ENCODE assay signal across 19 cellular contexts in genomic region chr1:222736470-222736869, GRCh38. TPM values are rescaled to one million over a fixed set of nuclear protein-coding genes. Genes with fewer than 3 reads are reported as not detected.
DNase-seq lines count a peak whose midpoint lies in the region; ATAC-seq, FAIRE-seq and TF ChIP-seq lines count a peak whose summit lies in the region.
"Had no signal": no experiment of that assay in that cellular context is flagged by ENCODE, and none has a peak within 500 bp of the region (broad histone marks: within the 10 kb centered on the region; RNA-seq: fewer than 3 reads in every experiment).

No MANE protein-coding gene starts in this region.

- H3K27me3 ChIP-seq in HUES6 (ENCODE audit: control insufficient read depth, insufficient read depth, low read length) (no peaks in the 10 kb centered on the region), H1 (replicated peaks in 1 of 4; ENCODE audit: control insufficient read depth in 3 of 4, extremely low read depth in 1 of 4, insufficient read depth in 3 of 4, low read length in 3 of 4) (no peaks in the 10 kb centered on the region), suprapubic skin (no peaks in the 10 kb centered on the region), PC-9 (ENCODE audit: insufficient read depth, low read depth) (no peaks in the 10 kb centered on the region)
- H3K27me3 ChIP-seq: BLaER1, SJSA1 had no signal

- CTCF ChIA-PET in H1 (lab: Charles Lee; ENCODE audit: partially characterized antibody) (interaction anchor here (0.8 to 2.0 kb wide), 6 partner anchors 12 to 396 kb away, joined by 3 to 7 read pairs (median 6); no protein-coding TSS in a partner anchor), PC-9 (lab: Charles Lee) (interaction anchor here (0.5 to 0.9 kb wide), 2 partner anchors 129 to 397 kb away, joined by 3 to 6 read pairs; no protein-coding TSS in a partner anchor)

- intact Hi-C loops in PC-9 (cut with micrococcal nuclease; ENCODE audit: unreplicated experiment), result loop anchor here (5.0 kb wide), 1 partner anchor 51 kb away; no protein-coding TSS in a partner anchor

- TF ChIP-seq POLR2A in H1 (IDR thresholded peaks at IDR 0.05; ENCODE audit: control extremely low read depth in 1 of 2, low read depth in 2 of 2, low read length in 2 of 2) (no peak), suprapubic skin (IDR thresholded peaks at IDR 0.05) (no peak)

- POLR2A ChIA-PET in H1 (lab: Charles Lee; ENCODE audit: partially characterized antibody) (interaction anchor here (0.6 to 1.6 kb wide), 4 partner anchors 13 to 397 kb away, joined by 3 to 5 read pairs (median 4); no protein-coding TSS in a partner anchor), PC-9 (lab: Charles Lee; ENCODE audit: unreplicated experiment) (no interaction called here)

- no TSS peak for BruUV-seq in PC-9 (replicated peaks; lab: Mats Ljungman, UMichigan)

- H3K23ac ChIP-seq in H1 (ENCODE audit: insufficient read length), result no peak overlapping the region

- no peak for TF ChIP-seq RAD21 in H1 (IDR thresholded peaks at IDR 0.05 in 1 of 2, conservative IDR thresholded peaks at IDR 0.05 in 1 of 2; ENCODE audit: low read depth in 2 of 2, low read length in 2 of 2)

- peaks cover 15% of the 10 kb centered on the region; the same call in 1 of the 2 replicates for H3F3A ChIP-seq in PC-9 (ENCODE audit: insufficient read depth, low read depth)

- no peak overlapping the region for H3K56ac ChIP-seq in H1 (replicated peaks; ENCODE audit: insufficient read length, low read depth, low read length)

- no peak overlapping the region for H2BK12ac ChIP-seq in H1 (ENCODE audit: low read depth, low read length)

- no peak for ATAC-seq in stimulated activated naive CD8-positive, alpha-beta T cell treated with anti-CD3 and anti-CD28 coated beads, Interleukin-15, Interleukin-2, amounts not matched to agents 100 U/mL and 50 U/mL, for 24 hours

- no peak overlapping the region for H4K8ac ChIP-seq in H1 (ENCODE audit: extremely low read depth, insufficient read depth, low read length)

- H2AFZ ChIP-seq in H1 (ENCODE audit: low read length) (no peak overlapping the region), PC-9 (no peak overlapping the region)

- no peak overlapping the region for H2BK5ac ChIP-seq in H1 (ENCODE audit: low read depth, low read length)

- peak in 1 of 2 experiments; percentile 21; a peak in 1 of 3 replicates for TF ChIP-seq EP300 in H1 (IDR thresholded peaks at IDR 0.05; ENCODE audit: borderline replicate concordance in 1 of 2, low read depth in 2 of 2, low read length in 2 of 2)
- no peak for TF ChIP-seq EP300 in suprapubic skin (IDR thresholded peaks at IDR 0.05)

- H3K4me1 ChIP-seq in HUES6 (ENCODE audit: control insufficient read depth, insufficient read depth, low read length) (peaks cover 18% of the 10 kb centered on the region), H1 (replicated peaks in 1 of 4; ENCODE audit: control insufficient read depth in 3 of 4, insufficient read depth in 4 of 4, low read length in 3 of 4) (peaks cover 6 to 14% (median 11%) of the 10 kb centered on the region in 4 experiments; a peak in 6 of 7 replicates), suprapubic skin (peaks cover 5% of the 10 kb centered on the region), PC-9 (replicated peaks; ENCODE audit: insufficient read depth) (peaks cover 7% of the 10 kb centered on the region; the same call in 1 of the 2 replicates)
- H3K4me1 ChIP-seq: SJSA1 had no signal

- no peak overlapping the region for H2BK120ac ChIP-seq in H1 (replicated peaks; ENCODE audit: low read depth, low read length)

- H4K20me1 ChIP-seq in H1 (replicated peaks in 1 of 2; ENCODE audit: control insufficient read depth in 1 of 2, insufficient read depth in 2 of 2, low read length in 2 of 2) (no peaks in the 10 kb centered on the region), PC-9 (ENCODE audit: insufficient read depth) (no peaks in the 10 kb centered on the region)
- H4K20me1 ChIP-seq: BLaER1 had no signal

- H3K79me2 ChIP-seq in H1 (ENCODE audit: control insufficient read depth in 1 of 2, insufficient read depth in 2 of 2, low read length in 2 of 2) (no peaks in the 10 kb centered on the region), PC-9 (ENCODE audit: low read depth) (no peaks in the 10 kb centered on the region)

- no peak for TF ChIP-seq CTCF in H1 (IDR thresholded peaks at IDR 0.05; ENCODE audit: control extremely low read depth in 1 of 3, insufficient read depth in 1 of 3, low read depth in 1 of 3, low read length in 3 of 3)
- no peak for TF ChIP-seq CTCF in suprapubic skin (IDR thresholded peaks at IDR 0.05)
- no peak for TF ChIP-seq CTCF in PC-9 (conservative IDR thresholded peaks at IDR 0.05)

- no peaks in the 10 kb centered on the region for H3K79me1 ChIP-seq in H1 (ENCODE audit: low read depth, low read length)

- no peak overlapping the region for H4K91ac ChIP-seq in H1 (replicated peaks; ENCODE audit: insufficient read length, low read length)

- peak overlapping the region; percentile 41 for H4K5ac ChIP-seq in H1 (ENCODE audit: insufficient read length, low read depth, low read length)

- H3K14ac ChIP-seq in H1 (ENCODE audit: insufficient read length), result no peak overlapping the region

- no peak overlapping the region for H3K27ac ChIP-seq in HUES6 (ENCODE audit: low read depth, low read length)
- no peak overlapping the region for H3K27ac ChIP-seq in H1 (ENCODE audit: low read depth, low read length)
- H3K27ac ChIP-seq in suprapubic skin, result no peak overlapping the region
- no peak overlapping the region for H3K27ac ChIP-seq in PC-9
- H3K27ac ChIP-seq: BLaER1, HL-60, SJSA1 had no signal

- no peak overlapping the region for H3K4ac ChIP-seq in H1 (replicated peaks; ENCODE audit: insufficient read length, low read depth, low read length)

- FAIRE-seq in H1 (lab: Jason Lieb, UNC), result peak; percentile 97

- H3K23me2 ChIP-seq in H1 (ENCODE audit: low read depth, low read length), result no peaks in the 10 kb centered on the region

- H2AK5ac ChIP-seq in H1 (ENCODE audit: low read depth, low read length), result no peak overlapping the region

- H3K9ac ChIP-seq in HUES6 (ENCODE audit: low read length) (no peak overlapping the region), H1 (replicated peaks in 1 of 4; ENCODE audit: extremely low read depth in 1 of 4, low read depth in 3 of 4, low read length in 3 of 4) (no peak overlapping the region)
- H3K9ac ChIP-seq: BLaER1 had no signal

- H3K4me2 ChIP-seq in H1 (ENCODE audit: insufficient read depth in 1 of 2, low read depth in 2 of 2, low read length in 2 of 2) (peak overlapping the region; percentile 36 to 47), PC-9 (no peak overlapping the region)
- H3K4me2 ChIP-seq: BLaER1 had no signal

- H3K9me2 ChIP-seq in PC-9 (ENCODE audit: insufficient read depth), result no peaks in the 10 kb centered on the region

- H2BK15ac ChIP-seq in H1 (ENCODE audit: low read length), result no peak overlapping the region

- WGBS in H1 (ENCODE audit: extremely low coverage in 1 of 2, insufficient coverage in 1 of 2, insufficient read length in 1 of 2, insufficient replicate concordance in 2 of 2, low coverage in 1 of 2, low lambda C conversion rate in 2 of 2, missing lambda C conversion rate in 1 of 2), 2 experiments, result 13% methylated on average over 5 of the region's 5 CpGs; no CpG with 5 or more reads in 1 of the 2 experiments
- WGBS in suprapubic skin, result 71% methylated on average over 5 of the region's 5 CpGs

- peak overlapping the region; percentile 33; the same call in 1 of the 2 replicates for H3K18ac ChIP-seq in H1 (ENCODE audit: extremely low read depth, low read length)

- H3K9me3 ChIP-seq in HUES6 (ENCODE audit: control insufficient read depth, insufficient read depth, low read depth, low read length) (no peaks in the 10 kb centered on the region), H1 (ENCODE audit: insufficient read depth in 2 of 2, low read depth in 1 of 2, low read length in 1 of 2) (no peaks in the 10 kb centered on the region), suprapubic skin (no peaks in the 10 kb centered on the region), PC-9 (ENCODE audit: insufficient read depth, low read depth) (no peaks in the 10 kb centered on the region)
- H3K9me3 ChIP-seq: BLaER1, SJSA1 had no signal

- peaks cover 30% of the 10 kb centered on the region for H3K36me3 ChIP-seq in HUES6 (ENCODE audit: control insufficient read depth, insufficient read depth, low read length)
- peaks cover 0 to 26% (median 11%) of the 10 kb centered on the region in 4 experiments; a peak in 5 of 8 replicates for H3K36me3 ChIP-seq in H1 (ENCODE audit: control insufficient read depth in 2 of 4, insufficient read depth in 4 of 4, low read length in 3 of 4)
- peaks cover 48% of the 10 kb centered on the region for H3K36me3 ChIP-seq in suprapubic skin
- H3K36me3 ChIP-seq in PC-9 (ENCODE audit: low read depth), result peaks cover 23% of the 10 kb centered on the region

- H2BK20ac ChIP-seq in H1 (ENCODE audit: low read length), result no peak overlapping the region

- H3K4me3 ChIP-seq in HUES6 (ENCODE audit: low read depth, low read length) (peak overlapping the region; percentile 17; the same call in 1 of the 2 replicates), H1 (ENCODE audit: extremely low read depth in 1 of 4, insufficient read depth in 2 of 4, low read depth in 3 of 4, low read length in 4 of 4) (peak overlapping the region in 1 of 4 experiments; percentile 18; a peak in 1 of 8 replicates), suprapubic skin (no peak overlapping the region), PC-9 (no peak overlapping the region)
- H3K4me3 ChIP-seq: BLaER1, SJSA1 had no signal

- DNase-seq in H1 (ENCODE audit: low read depth in 1 of 2, low spot score in 2 of 2) (peak; percentile 41 to 57), iPS-NIHi7 (ENCODE audit: extremely low spot score) (peak; percentile 78), suprapubic skin (ENCODE audit: low spot score in 2 of 2) (no peak), PC-9 (no peak), NCI-H1436 treated with DMSO at 0.1 percent for 48 hours (lab: John Stamatoyannopoulos, UW) (no peak)
- no peak for DNase-seq in stimulated activated naive CD8-positive, alpha-beta T cell treated with anti-CD3 and anti-CD28 coated beads, Interleukin-15, Interleukin-2, amounts not matched to agents 100 U/mL and 50 U/mL, for 24 hours
- DNase-seq: DMS 273 treated with DMSO at 0.1 percent for 48 hours, Karpas-422, MM.1S, NCI-H1105 treated with DMSO at 0.1 percent for 48 hours, NCI-H187 treated with DMSO at 0.1 percent for 48 hours, NCI-H2171, NCI-H446 treated with DMSO at 0.1 percent for 48 hours, NCI-H774 had no signal

RNA-seq across cellular contexts. Expression of gene FAM177B, which starts 0.5 kb away (rescaled TPM):
- not detected in 2 replicates for total RNA-seq in H1 (2021; fragmentation: NEBNext Ultra II Directional; extraction: Animal tissue kit (Norgen Biotek cat#: 25700))
- polyA plus RNA-seq in H1 (2011; rRNA removed), result 0.06 and 0.11 TPM in 2 replicates
- polyA plus RNA-seq in H1 (2011; cell fraction: cytosol; rRNA removed), result 0.06 TPM
- not detected for polyA plus RNA-seq in H1 (2011; cell fraction: nucleus; rRNA removed)
- polyA plus RNA-seq in H1 (2012, experiment 1 of 2), result 0.12 to 0.37 TPM in 2 of 4 replicates, not detected in the others
- not detected for polyA plus RNA-seq in H1 (2012, experiment 2 of 2)
- polyA plus RNA-seq in H1 (2013, experiment 1 of 2), result 0.08 TPM
- polyA plus RNA-seq in H1 (2013, experiment 2 of 2), result 0.02 TPM
- 0.37 TPM in 1 of 2 replicates, not detected in the other for polyA minus RNA-seq in H1 (2011; rRNA and poly(A)+ RNA removed)
- polyA minus RNA-seq in H1 (2011; cell fraction: cytosol; rRNA and poly(A)+ RNA removed), result not detected
- not detected for polyA minus RNA-seq in H1 (2011; cell fraction: nucleus; rRNA and poly(A)+ RNA removed)
- total RNA-seq in suprapubic skin, result 1 to 10 TPM in 1 of 4 donors, not detected in 3; 2.0 TPM
- not detected in 2 replicates for total RNA-seq in PC-9 (2021)
- total RNA-seq: Daoy, SJSA1 had no signal

RNA-seq across cellular contexts. Expression of gene BROX, which starts 24.1 kb away (rescaled TPM):
- 26.7 and 28.5 TPM in 2 replicates for total RNA-seq in H1 (2021; fragmentation: NEBNext Ultra II Directional; extraction: Animal tissue kit (Norgen Biotek cat#: 25700))
- polyA plus RNA-seq in H1 (2011; rRNA removed), result 2.3 and 3.8 TPM in 2 replicates
- polyA plus RNA-seq in H1 (2011; cell fraction: cytosol; rRNA removed), result 3.5 TPM
- 1.7 TPM for polyA plus RNA-seq in H1 (2011; cell fraction: nucleus; rRNA removed)
- polyA plus RNA-seq in H1 (2012, experiment 1 of 2), result 10.0 to 15.1 TPM (median 11.7 TPM) in 4 replicates
- 3.0 TPM for polyA plus RNA-seq in H1 (2012, experiment 2 of 2)
- 14.7 TPM for polyA plus RNA-seq in H1 (2013, experiment 1 of 2)
- 13.9 TPM for polyA plus RNA-seq in H1 (2013, experiment 2 of 2)
- 3.7 and 5.2 TPM in 2 replicates for polyA minus RNA-seq in H1 (2011; rRNA and poly(A)+ RNA removed)
- 6.6 TPM for polyA minus RNA-seq in H1 (2011; cell fraction: cytosol; rRNA and poly(A)+ RNA removed)
- 2.7 TPM for polyA minus RNA-seq in H1 (2011; cell fraction: nucleus; rRNA and poly(A)+ RNA removed)
- total RNA-seq in suprapubic skin (10 to 100 TPM; 41.8 to 57.8 (median 53.8) TPM), PC-9 (2021) (64.3 and 99.1 TPM in 2 replicates)

RNA-seq across cellular contexts. Expression of gene AIDA, which starts 24.2 kb away (rescaled TPM):
- 101 and 103 TPM in 2 replicates for total RNA-seq in H1 (2021; fragmentation: NEBNext Ultra II Directional; extraction: Animal tissue kit (Norgen Biotek cat#: 25700))
- polyA plus RNA-seq in H1 (2011; rRNA removed), result 28.1 and 52.5 TPM in 2 replicates
- polyA plus RNA-seq in H1 (2011; cell fraction: cytosol; rRNA removed), result 54.4 TPM
- polyA plus RNA-seq in H1 (2011; cell fraction: nucleus; rRNA removed), result 22.6 TPM
- polyA plus RNA-seq in H1 (2012, experiment 1 of 2), result 47.9 to 86.3 TPM (median 55.3 TPM) in 4 replicates
- polyA plus RNA-seq in H1 (2012, experiment 2 of 2), result 7.1 TPM
- 66.5 TPM for polyA plus RNA-seq in H1 (2013, experiment 1 of 2)
- 68.9 TPM for polyA plus RNA-seq in H1 (2013, experiment 2 of 2)
- polyA minus RNA-seq in H1 (2011; rRNA and poly(A)+ RNA removed), result 60.9 and 90.1 TPM in 2 replicates
- polyA minus RNA-seq in H1 (2011; cell fraction: cytosol; rRNA and poly(A)+ RNA removed), result 67.7 TPM
- polyA minus RNA-seq in H1 (2011; cell fraction: nucleus; rRNA and poly(A)+ RNA removed), result 60.6 TPM
- total RNA-seq in suprapubic skin (10 to 100 TPM; 27.1 to 31.3 (median 29.1) TPM), PC-9 (2021) (47.9 and 60.0 TPM in 2 replicates)

Comparison
In these comparisons a context has a peak if more than half of its experiments do, and no peak if none do; other contexts are left out.
1. DNase-seq: peak in H1 (2 of 2) and iPS-NIHi7 (single experiment); none in suprapubic skin (0 of 2), PC-9 (0 of 2), NCI-H1436 treated with DMSO at 0.1 percent for 48 hours (single experiment) and stimulated activated naive CD8-positive, alpha-beta T cell treated with anti-CD3 and anti-CD28 coated beads, Interleukin-15, Interleukin-2, amounts not matched to agents 100 U/mL and 50 U/mL, for 24 hours (single experiment).